2 cellular contexts compared by ENCODE assay signal in genomic region chr3:150682819-150683218, GRCh38.
TF ChIP-seq lines count a peak whose summit lies in the region.

No MANE protein-coding gene starts in this region.

TF ChIP-seq in IMR-90, 13 proteins besides CTCF, POLR2A, EP300 and RAD21:
- TF ChIP-seq NFE2L2 (IDR thresholded peaks at IDR 0.05; ENCODE audit: low read depth, low read length), result no peak
- no peak for TF ChIP-seq ELK1 (IDR thresholded peaks at IDR 0.05; ENCODE audit: borderline replicate concordance, low read depth, low read length)

TF ChIP-seq in GM12878, 131 proteins besides CTCF, POLR2A, EP300 and RAD21:
- TF ChIP-seq ZNF217 (IDR thresholded peaks at IDR 0.05) (no peak), MLLT1 (IDR thresholded peaks at IDR 0.05) (no peak), EGR1 (IDR thresholded peaks at IDR 0.05; ENCODE audit: borderline replicate concordance in 1 of 2, low read depth in 2 of 2, low read length in 2 of 2) (no peak), CEBPB (IDR thresholded peaks at IDR 0.05; ENCODE audit: borderline replicate concordance in 1 of 2, low read depth in 2 of 2, low read length in 2 of 2) (no peak), STAT1 (conservative IDR thresholded peaks at IDR 0.05) (no peak), MYB (IDR thresholded peaks at IDR 0.05; ENCODE audit: borderline replicate concordance, low read depth, low read length) (no peak), ATF3 (IDR thresholded peaks at IDR 0.05; ENCODE audit: borderline replicate concordance, extremely low read depth, low read depth, low read length) (no peak), RELA (IDR thresholded peaks at IDR 0.05; ENCODE audit: borderline replicate concordance, partially characterized antibody) (no peak), STAT3 (IDR thresholded peaks at IDR 0.05; ENCODE audit: low read depth, low read length) (no peak), HSF1 (IDR thresholded peaks at IDR 0.05; ENCODE audit: low read depth, low read length) (no peak), CBX5 (IDR thresholded peaks at IDR 0.05; ENCODE audit: low read depth) (no peak), POLR2AphosphoS5 (IDR thresholded peaks at IDR 0.05; ENCODE audit: low read length) (no peak), JUNB (IDR thresholded peaks at IDR 0.05) (no peak), MTA2 (IDR thresholded peaks at IDR 0.05; ENCODE audit: low read depth) (no peak), BCL11A (IDR thresholded peaks at IDR 0.05; ENCODE audit: low read depth, low read length) (no peak), ZSCAN29 (IDR thresholded peaks at IDR 0.05) (no peak), CREB1 (IDR thresholded peaks at IDR 0.05; ENCODE audit: low read depth) (no peak), HDGF (IDR thresholded peaks at IDR 0.05) (no peak), ASH2L (IDR thresholded peaks at IDR 0.05; ENCODE audit: borderline replicate concordance, low read depth) (no peak), JUND (IDR thresholded peaks at IDR 0.05; ENCODE audit: low read depth, low read length) (no peak)
